14 cellular contexts compared by ENCODE assay signal in the genomic region with DNA sequence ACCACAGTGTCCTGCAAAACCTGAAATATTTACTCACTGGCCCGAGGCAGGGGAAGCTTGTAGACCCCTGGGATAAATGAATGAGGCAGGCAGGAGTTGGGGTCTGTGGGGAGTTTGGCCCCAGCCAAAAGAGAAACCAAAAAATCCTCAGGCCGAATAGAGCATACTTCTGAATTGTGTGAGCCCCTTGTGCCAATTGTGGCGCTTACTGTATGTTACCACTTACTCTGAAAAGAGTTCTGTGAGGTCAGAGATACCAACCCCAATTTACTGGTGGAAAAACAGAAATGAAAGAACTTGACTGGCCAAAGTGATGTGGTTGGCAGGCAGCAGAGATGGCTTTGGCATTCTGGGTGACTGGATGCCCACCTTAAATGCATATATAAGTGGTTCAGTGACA. TPM values are rescaled to one million over a fixed set of nuclear protein-coding genes. Genes with fewer than 3 reads are reported as not detected.
A peak's percentile ranks its signal among the peaks of the same experiment; 100 is the strongest.
DNase-seq lines count a peak whose midpoint lies in the region; ATAC-seq, FAIRE-seq and TF ChIP-seq lines count a peak whose summit lies in the region.
"Had no signal": no experiment of that assay in that cellular context is flagged by ENCODE, and none has a peak within 500 bp of the region (broad histone marks: within the 10 kb centered on the region; RNA-seq: fewer than 3 reads in every experiment).

No MANE protein-coding gene starts in this region.

- H3K79me2 ChIP-seq in GM23248 (ENCODE audit: insufficient read depth): peaks cover 100% of the 10 kb centered on the region

- peak overlapping the region; percentile 84 for H3K27ac Mint-ChIP-seq in activated B cell treated with CpG ODN at 0.5 μM for 24 hours
- peak overlapping the region; percentile 80 for H3K27ac Mint-ChIP-seq in memory B cell

- peaks cover 92% of the 10 kb centered on the region for H3K4me1 ChIP-seq in BLaER1
- peaks cover under 1% of the 10 kb centered on the region; the same call in 1 of the 2 replicates for H3K4me1 ChIP-seq in GM23248 (ENCODE audit: insufficient read depth)

- H3K4me1 Mint-ChIP-seq in activated B cell treated with CpG ODN at 0.5 μM for 24 hours: peaks cover 39% of the 10 kb centered on the region
- peaks cover 21% of the 10 kb centered on the region for H3K4me1 Mint-ChIP-seq in memory B cell

- H4K20me1 ChIP-seq in BLaER1 (peaks cover 99% of the 10 kb centered on the region), GM23248 (ENCODE audit: insufficient read depth) (no peaks in the 10 kb centered on the region; the same call in 1 of the 2 replicates)

- no peak overlapping the region for H2AFZ ChIP-seq in GM23248

- H3F3A ChIP-seq in GM23248 (ENCODE audit: insufficient read depth): 0 out of 2 replicates have a peak, but pooled peaks cover under 1% of the 10 kb centered on the region

- FAIRE-seq in GM18507 (lab: Jason Lieb, UNC): peak; percentile 18

- DNase-seq in GM18507 (ENCODE audit: extremely low spot score, insufficient read length, low read depth): no peak
- DNase-seq in activated B cell treated with CpG ODN at 0.5 μM for 24 hours: no peak
- no peak for DNase-seq in memory B cell (ENCODE audit: low spot score in 2 of 2)
- no peak for DNase-seq in GM23248
- no peak for DNase-seq in NCI-H446 treated with DMSO at 0.1 percent for 48 hours (lab: John Stamatoyannopoulos, UW)
- DNase-seq: caudate nucleus, foreskin keratinocyte, NCI-H2171, SJCRH30 had no signal

- peak overlapping the region; percentile 90 for H3K4me2 ChIP-seq in BLaER1
- no peak overlapping the region for H3K4me2 ChIP-seq in GM23248 (ENCODE audit: unreplicated experiment)

- H3K4me3 Mint-ChIP-seq in activated B cell treated with CpG ODN at 0.5 μM for 24 hours (peak overlapping the region; percentile 55), memory B cell (peak overlapping the region; percentile 69)

- peak overlapping the region; percentile 79 for H3K27ac ChIP-seq in BLaER1
- H3K27ac ChIP-seq in GM23248: no peak overlapping the region
- H3K27ac ChIP-seq: foreskin keratinocyte, HL-60, SJCRH30 had no signal

- H3K4me3 ChIP-seq in BLaER1: peak overlapping the region; percentile 34; the same call in 1 of the 2 replicates
- no peak overlapping the region for H3K4me3 ChIP-seq in GM23248
- H3K4me3 ChIP-seq: lung, SJCRH30 had no signal

- in situ Hi-C loops in GM23248 (cut with MboI): no loop called here

- ATAC-seq in activated B cell treated with CpG ODN at 0.5 μM for 24 hours (ENCODE audit: low read depth) (peak; percentile 13), memory B cell (ENCODE audit: low read depth) (peak; percentile 44), GM21825 (IDR thresholded peaks at IDR 0.05; ENCODE audit: unreplicated experiment) (no peak), GM18870 (IDR thresholded peaks at IDR 0.05; ENCODE audit: unreplicated experiment) (no peak)

- H3K9me3 Mint-ChIP-seq in activated B cell treated with CpG ODN at 0.5 μM for 24 hours: no peaks in the 10 kb centered on the region
- H3K9me3 Mint-ChIP-seq in memory B cell: no peaks in the 10 kb centered on the region

- H3K9ac ChIP-seq in BLaER1: peak overlapping the region; percentile 77
- no peak overlapping the region for H3K9ac ChIP-seq in GM23248

- CTCF ChIA-PET in activated B cell treated with CpG ODN at 0.5 μM for 24 hours (lab: Charles Lee): no interaction called here

- intact Hi-C loops in activated B cell treated with CpG ODN at 0.5 μM for 24 hours (cut with micrococcal nuclease): loop anchor here (1.0 to 10.0 kb wide), 4 partner anchors 50 to 773 kb away; a partner anchor contains a TSS

- H3K27me3 ChIP-seq in BLaER1 (no peaks in the 10 kb centered on the region), GM23248 (replicated peaks; ENCODE audit: insufficient read depth) (no peaks in the 10 kb centered on the region)
- H3K27me3 ChIP-seq: foreskin keratinocyte, SJCRH30 had no signal

- 83 to 87% methylated on average over 3 of the region's 3 CpGs for WGBS in GM23248 (ENCODE audit: low coverage in 1 of 2, low lambda C conversion rate in 2 of 2, missing lambda C conversion rate in 2 of 2), 2 experiments

- no peak for TF ChIP-seq CTCF in activated B cell treated with CpG ODN at 0.5 μM for 24 hours (IDR thresholded peaks at IDR 0.05)

- H3K9me3 ChIP-seq in BLaER1 (no peaks in the 10 kb centered on the region), GM23248 (ENCODE audit: low read depth) (no peaks in the 10 kb centered on the region)
- H3K9me3 ChIP-seq: SJCRH30 had no signal

- POLR2A ChIA-PET in activated B cell treated with CpG ODN at 0.5 μM for 24 hours (lab: Charles Lee): interaction anchor here (0.6 to 1.2 kb wide), 2 partner anchors 123 to 147 kb away, joined by 3 to 6 read pairs; no protein-coding TSS in a partner anchor

- peaks cover 4% of the 10 kb centered on the region for H3K36me3 Mint-ChIP-seq in activated B cell treated with CpG ODN at 0.5 μM for 24 hours (ENCODE audit: low read depth)
- H3K36me3 Mint-ChIP-seq in memory B cell: peaks cover 2% of the 10 kb centered on the region

- H3K27me3 Mint-ChIP-seq in activated B cell treated with CpG ODN at 0.5 μM for 24 hours: no peaks in the 10 kb centered on the region
- H3K27me3 Mint-ChIP-seq in memory B cell: no peaks in the 10 kb centered on the region

- no peaks in the 10 kb centered on the region for H3K9me2 ChIP-seq in GM23248 (ENCODE audit: insufficient read depth)

- H3K36me3 ChIP-seq in BLaER1 (peaks cover 71% of the 10 kb centered on the region), GM23248 (ENCODE audit: low read depth) (no peaks in the 10 kb centered on the region)
- H3K36me3 ChIP-seq: SJCRH30 had no signal

RNA-seq across cellular contexts. Expression of a gene that starts 6.9 kb away (rescaled TPM):
- 32.3 and 39.1 TPM in 2 replicates for total RNA-seq in activated B cell treated with CpG ODN at 0.5 μM for 24 hours
- 41.9 and 42.4 TPM in 2 replicates for total RNA-seq in GM23248 (2014; rRNA removed; shearing (Covaris generic))
- polyA plus RNA-seq in GM23248 (2016; fragmentation: Nextera tagmentation; extraction: Ambion mirVana): 5.3 TPM in 2 replicates

RNA-seq across cellular contexts. Expression of a gene that starts 30.0 kb away (rescaled TPM):
- 0.62 and 1.0 TPM in 2 replicates for total RNA-seq in activated B cell treated with CpG ODN at 0.5 μM for 24 hours
- 0.22 TPM in 1 of 2 replicates, not detected in the other for total RNA-seq in GM23248 (2014; rRNA removed; shearing (Covaris generic))
- 0.20 and 0.42 TPM in 2 replicates for polyA plus RNA-seq in GM23248 (2016; fragmentation: Nextera tagmentation; extraction: Ambion mirVana)
- total RNA-seq: foreskin keratinocyte, SJCRH30 had no signal

RNA-seq across cellular contexts. Expression of a gene that starts 42.2 kb away (rescaled TPM):
- 11.9 and 15.7 TPM in 2 replicates for total RNA-seq in activated B cell treated with CpG ODN at 0.5 μM for 24 hours
- total RNA-seq in GM23248 (2014; rRNA removed; shearing (Covaris generic)): 58.7 and 66.4 TPM in 2 replicates
- 66.7 and 68.2 TPM in 2 replicates for polyA plus RNA-seq in GM23248 (2016; fragmentation: Nextera tagmentation; extraction: Ambion mirVana)

RNA-seq across cellular contexts. Expression of a gene that starts 50.2 kb away (rescaled TPM):
- 23.0 and 23.9 TPM in 2 replicates for total RNA-seq in activated B cell treated with CpG ODN at 0.5 μM for 24 hours
- total RNA-seq in GM23248 (2014; rRNA removed; shearing (Covaris generic)): 114 and 140 TPM in 2 replicates
- polyA plus RNA-seq in GM23248 (2016; fragmentation: Nextera tagmentation; extraction: Ambion mirVana): 57.3 and 61.5 TPM in 2 replicates

RNA-seq across cellular contexts. Expression of a gene that starts 50.4 kb away (rescaled TPM):
- total RNA-seq in activated B cell treated with CpG ODN at 0.5 μM for 24 hours: 16.6 and 19.5 TPM in 2 replicates
- total RNA-seq in GM23248 (2014; rRNA removed; shearing (Covaris generic)): 37.6 and 57.5 TPM in 2 replicates
- 20.3 and 20.8 TPM in 2 replicates for polyA plus RNA-seq in GM23248 (2016; fragmentation: Nextera tagmentation; extraction: Ambion mirVana)

Comparison
In these comparisons a context has a peak if more than half of its experiments do, and no peak if none do; other contexts are left out.
1. ATAC-seq: peak in activated B cell treated with CpG ODN at 0.5 μM for 24 hours (single experiment) and memory B cell (single experiment); none in GM21825 (single experiment) and GM18870 (single experiment).